ENCODE assay signal across 1 cellular context in genomic region chr6:44387346-44388134, GRCh38.
TF ChIP-seq lines count a peak whose summit lies in the region.

Gene CDC5L (plus strand): TSS chr6:44387706. CDS start chr6:44387824, 118 bp downstream.

TF ChIP-seq in HepG2, 621 proteins besides CTCF, POLR2A, EP300 and RAD21 (continued from another document and continues in another):
- TF ChIP-seq ZBTB10 (CRISPR knock-in tag; IDR thresholded peaks at IDR 0.05; ENCODE audit: borderline replicate concordance) (no peak; the same call in 1 of the 2 replicates), DNMT3B (CRISPR knock-in tag; conservative IDR thresholded peaks at IDR 0.05) (peak; percentile 76; the same call in 1 of the 2 replicates), ZNF251 (CRISPR knock-in tag; IDR thresholded peaks at IDR 0.05) (no peak), ZNF644 (CRISPR knock-in tag; IDR thresholded peaks at IDR 0.05; ENCODE audit: low read depth) (peak; percentile 66; the same call in 1 of the 2 replicates), ZNF329 (CRISPR knock-in tag; IDR thresholded peaks at IDR 0.05; ENCODE audit: low read depth) (no peak; the same call in 1 of the 2 replicates), TMF1 (CRISPR knock-in tag; IDR thresholded peaks at IDR 0.05; ENCODE audit: low read depth) (0 out of 2 replicates have a peak, but pooled peaks have one; percentile 86), ZNF674 (CRISPR knock-in tag; IDR thresholded peaks at IDR 0.05; ENCODE audit: low read depth) (no peak), ZNF883 (CRISPR knock-in tag; IDR thresholded peaks at IDR 0.05; ENCODE audit: not compliant biosample characterization) (peak; percentile 90), ZNF431 (CRISPR knock-in tag; IDR thresholded peaks at IDR 0.05; ENCODE audit: borderline replicate concordance, low read depth) (peak; percentile 44), ASH2L (IDR thresholded peaks at IDR 0.05; ENCODE audit: insufficient read length, low read depth, low read length) (peak; percentile 97), KLF9 (CRISPR knock-in tag; IDR thresholded peaks at IDR 0.05; ENCODE audit: low read depth) (peak; percentile 51; the same call in 1 of the 2 replicates), PAF1 (CRISPR knock-in tag; IDR thresholded peaks at IDR 0.05) (no peak), ZFP82 (CRISPR knock-in tag; IDR thresholded peaks at IDR 0.05; ENCODE audit: borderline replicate concordance) (peak; percentile 64; the same call in 1 of the 2 replicates), HMGXB3 (CRISPR knock-in tag; IDR thresholded peaks at IDR 0.05; ENCODE audit: borderline replicate concordance) (peak; percentile 79; the same call in 1 of the 2 replicates), KLF16 (CRISPR knock-in tag; IDR thresholded peaks at IDR 0.05) (peak; percentile 61 to 90; a peak in 3 of 4 replicates), ZNF451 (CRISPR knock-in tag; IDR thresholded peaks at IDR 0.05) (peak; percentile 84; the same call in 1 of the 2 replicates), MAFK (conservative IDR thresholded peaks at IDR 0.05 in 1 of 2, IDR thresholded peaks at IDR 0.05 in 1 of 2; ENCODE audit: low read length in 2 of 2) (no peak; a peak in 1 of 4 replicates), CC2D1A (CRISPR knock-in tag; IDR thresholded peaks at IDR 0.05) (peak; percentile 98), ZNF331 (CRISPR knock-in tag; IDR thresholded peaks at IDR 0.05) (peak; percentile 98), ZBTB25 (CRISPR knock-in tag; IDR thresholded peaks at IDR 0.05) (peak; percentile 46), SRF (IDR thresholded peaks at IDR 0.05; ENCODE audit: low read depth, low read length) (peak; percentile 53; the same call in 1 of the 2 replicates), ATF7-NPFF (CRISPR knock-in tag; IDR thresholded peaks at IDR 0.05; ENCODE audit: low read depth) (peak; percentile 97), ZMAT5 (CRISPR knock-in tag; IDR thresholded peaks at IDR 0.05; ENCODE audit: borderline replicate concordance, low read depth) (no peak), SPEN (CRISPR knock-in tag; IDR thresholded peaks at IDR 0.05; ENCODE audit: low read depth) (peak; percentile 93), GPN1 (CRISPR knock-in tag; IDR thresholded peaks at IDR 0.05; ENCODE audit: borderline replicate concordance) (peak; percentile 88; the same call in 1 of the 2 replicates), CEBPB (IDR thresholded peaks at IDR 0.05; ENCODE audit: borderline replicate concordance, low read depth, low read length) (no peak), CCAR2 (optimal IDR thresholded peaks at IDR 0.05; ENCODE audit: low read depth, low read length) (no peak), ZNF709 (CRISPR knock-in tag; IDR thresholded peaks at IDR 0.05) (peak; percentile 94; the same call in 1 of the 2 replicates), FLYWCH1 (CRISPR knock-in tag; IDR thresholded peaks at IDR 0.05) (no peak), RFXAP (CRISPR knock-in tag; IDR thresholded peaks at IDR 0.05; ENCODE audit: borderline replicate concordance) (peak; percentile 83; the same call in 1 of the 2 replicates), ZSCAN5A (CRISPR knock-in tag; IDR thresholded peaks at IDR 0.05; ENCODE audit: borderline replicate concordance) (peak; percentile 94; the same call in 1 of the 2 replicates), ESRRA (CRISPR knock-in tag; IDR thresholded peaks at IDR 0.05; ENCODE audit: low read depth) (peak; percentile 55; the same call in 1 of the 2 replicates), ZNF609 (CRISPR knock-in tag; IDR thresholded peaks at IDR 0.05; ENCODE audit: borderline replicate concordance) (peak; percentile 43; the same call in 1 of the 2 replicates), ZNF547 (CRISPR knock-in tag; IDR thresholded peaks at IDR 0.05) (peak; percentile 83), ZBTB1 (CRISPR knock-in tag; IDR thresholded peaks at IDR 0.05; ENCODE audit: borderline replicate concordance) (no peak), ZNF652 (CRISPR knock-in tag; IDR thresholded peaks at IDR 0.05; ENCODE audit: borderline replicate concordance, low read depth) (no peak), ZSCAN12 (CRISPR knock-in tag; IDR thresholded peaks at IDR 0.05) (0 out of 2 replicates have a peak, but pooled peaks have one; percentile 21), TAF1 (CRISPR knock-in tag; IDR thresholded peaks at IDR 0.05) (peak; percentile 82), CREBL2 (CRISPR knock-in tag; IDR thresholded peaks at IDR 0.05; ENCODE audit: borderline replicate concordance) (no peak), PBX3 (CRISPR knock-in tag; IDR thresholded peaks at IDR 0.05; ENCODE audit: borderline replicate concordance) (no peak), SMARCC2 (IDR thresholded peaks at IDR 0.05) (no peak), PHF5A (CRISPR knock-in tag; IDR thresholded peaks at IDR 0.05; ENCODE audit: low read depth, unreplicated experiment) (no peak), ZNF569 (CRISPR knock-in tag; IDR thresholded peaks at IDR 0.05; ENCODE audit: borderline replicate concordance) (0 out of 2 replicates have a peak, but pooled peaks have one; percentile 82), ZSCAN22 (CRISPR knock-in tag; IDR thresholded peaks at IDR 0.05) (no peak), LBX2 (CRISPR knock-in tag; IDR thresholded peaks at IDR 0.05; ENCODE audit: borderline replicate concordance) (peak; percentile 88; the same call in 1 of the 2 replicates), PCBP1 (IDR thresholded peaks at IDR 0.05; ENCODE audit: borderline replicate concordance, low read depth, low read length) (0 out of 2 replicates have a peak, but pooled peaks have one; percentile 47), SETDB1 (CRISPR knock-in tag; IDR thresholded peaks at IDR 0.05; ENCODE audit: borderline replicate concordance) (no peak; the same call in 1 of the 2 replicates), GATAD2A (CRISPR knock-in tag; IDR thresholded peaks at IDR 0.05) (peak; percentile 79), MTA1 (CRISPR knock-in tag; IDR thresholded peaks at IDR 0.05; ENCODE audit: borderline replicate concordance) (peak; percentile 59; the same call in 1 of the 2 replicates)
